28 cellular contexts compared by ENCODE assay signal in the genomic region with DNA sequence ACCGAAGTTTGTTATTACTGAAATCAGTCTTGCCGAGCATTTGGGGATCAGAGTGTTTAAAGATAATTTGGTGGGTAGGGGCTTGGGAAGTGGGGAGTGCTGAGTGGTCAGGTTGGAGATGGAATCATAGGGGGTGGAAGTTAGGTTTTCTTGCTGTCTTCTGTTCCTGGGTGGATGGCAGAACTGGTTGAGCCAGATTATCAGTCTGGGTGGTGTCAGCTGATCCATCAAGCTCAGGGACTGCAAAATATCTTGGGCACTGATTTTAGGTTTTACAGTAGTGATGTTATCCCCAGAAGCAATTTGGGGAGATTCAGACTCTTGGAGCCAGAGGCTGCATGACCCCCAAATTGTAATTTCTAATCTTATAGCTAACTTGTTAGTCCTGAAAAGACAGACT. TPM values are rescaled to one million over a fixed set of nuclear protein-coding genes. Genes with fewer than 3 reads are reported as not detected.
"Had no signal": no experiment of that assay in that cellular context is flagged by ENCODE, and none has a peak within 500 bp of the region (broad histone marks: within the 10 kb centered on the region; RNA-seq: fewer than 3 reads in every experiment).

No MANE protein-coding gene starts in this region.

- DNase-seq: activated CD4-positive, alpha-beta T cell treated with anti-CD3 and anti-CD28 coated beads for 1 hour; activated CD4-positive, alpha-beta T cell treated with anti-CD3 and anti-CD28 coated beads, Interleukin-2, amount 50 U/mL, for 1 hour; activated CD8-positive, alpha-beta T cell treated with anti-CD3 and anti-CD28 coated beads, Interleukin-2, amount 10 ng/mL, durations not matched to agents 7 days and 5 days; activated gamma-delta T cell; activated naive CD4-positive, alpha-beta T cell treated with anti-CD3 and anti-CD28 coated beads, Interleukin-2, amount 50 U/mL, for 16 hours; anterior cingulate cortex; central memory CD4-positive, alpha-beta T cell; effector memory CD8-positive, alpha-beta T cell; esophagus squamous epithelium; gastrocnemius medialis; hippocampal formation; left ventricle myocardium superior; mesendoderm; naive thymus-derived CD4-positive, alpha-beta T cell; occipital lobe; small intestine; stimulated activated CD4-positive, alpha-beta T cell treated with anti-CD3 and anti-CD28 coated beads, Interleukin-15, amount 100 ng/mL, for 24 hours; stimulated activated naive CD4-positive, alpha-beta T cell; testis; upper lobe of right lung had no signal

- H3K27ac Mint-ChIP-seq: activated CD8-positive, alpha-beta T cell treated with anti-CD3 and anti-CD28 coated beads, Interleukin-2, amount 10 ng/mL, durations not matched to agents 7 days and 5 days; activated T-helper 1 cell treated with anti-CD3 and anti-CD28 coated beads, Interleukin-12 subunit alpha, Interleukin-12 subunit beta, Interleukin-2, Interleukin-4 antibody, amounts not matched to agents 30 ng/mL and 10 ng/mL and 1 ng/mL, durations not matched to agents 14 hours and 24 hours and 36 hours; brain; effector memory CD8-positive, alpha-beta T cell had no signal

- H3K4me3 Mint-ChIP-seq: activated CD8-positive, alpha-beta T cell treated with anti-CD3 and anti-CD28 coated beads, Interleukin-2, amount 10 ng/mL, durations not matched to agents 7 days and 5 days; activated T-helper 1 cell treated with anti-CD3 and anti-CD28 coated beads, Interleukin-12 subunit alpha, Interleukin-12 subunit beta, Interleukin-2, Interleukin-4 antibody, amounts not matched to agents 30 ng/mL and 10 ng/mL and 1 ng/mL, durations not matched to agents 14 hours and 24 hours and 36 hours; brain; effector memory CD8-positive, alpha-beta T cell; naive thymus-derived CD4-positive, alpha-beta T cell; neural crest cell had no signal

- H3K4me3 ChIP-seq: esophagus squamous epithelium, gastrocnemius medialis, testis, upper lobe of right lung had no signal

- H3K27me3 ChIP-seq: esophagus squamous epithelium, gastrocnemius medialis, testis, upper lobe of right lung had no signal

- ATAC-seq: activated CD8-positive, alpha-beta T cell treated with anti-CD3 and anti-CD28 coated beads, Interleukin-2, amount 10 ng/mL, durations not matched to agents 7 days and 5 days; effector memory CD8-positive, alpha-beta T cell; gastrocnemius medialis; left ventricle myocardium superior; naive thymus-derived CD4-positive, alpha-beta T cell; sciatic nerve; upper lobe of right lung had no signal

- H3K27ac ChIP-seq: gastrocnemius medialis, testis, upper lobe of right lung, VCaP had no signal

- H3K36me3 Mint-ChIP-seq: brain; naive thymus-derived CD4-positive, alpha-beta T cell had no signal

- FAIRE-seq: colon, endothelial cell of umbilical vein, small intestine had no signal

- H3K36me3 ChIP-seq: esophagus squamous epithelium, gastrocnemius medialis, upper lobe of right lung had no signal

- H3K4me1 ChIP-seq: testis had no signal

- H3K9me3 Mint-ChIP-seq: activated T-helper 1 cell treated with anti-CD3 and anti-CD28 coated beads, Interleukin-12 subunit alpha, Interleukin-12 subunit beta, Interleukin-2, Interleukin-4 antibody, amounts not matched to agents 30 ng/mL and 10 ng/mL and 1 ng/mL, durations not matched to agents 14 hours and 24 hours and 36 hours; effector memory CD8-positive, alpha-beta T cell; naive thymus-derived CD4-positive, alpha-beta T cell; neural crest cell had no signal

- H3K9me3 ChIP-seq: esophagus squamous epithelium, gastrocnemius medialis, testis, upper lobe of right lung had no signal

RNA-seq across cellular contexts. Expression of a gene that starts 5.4 kb away (rescaled TPM):
- total RNA-seq: dermis microvascular lymphatic vessel endothelial cell, endothelial cell of umbilical vein, left ventricle myocardium superior had no signal
- polyA plus RNA-seq: endothelial cell of umbilical vein had no signal
